ENCODE assay signal across 10 cellular contexts in the genomic region with DNA sequence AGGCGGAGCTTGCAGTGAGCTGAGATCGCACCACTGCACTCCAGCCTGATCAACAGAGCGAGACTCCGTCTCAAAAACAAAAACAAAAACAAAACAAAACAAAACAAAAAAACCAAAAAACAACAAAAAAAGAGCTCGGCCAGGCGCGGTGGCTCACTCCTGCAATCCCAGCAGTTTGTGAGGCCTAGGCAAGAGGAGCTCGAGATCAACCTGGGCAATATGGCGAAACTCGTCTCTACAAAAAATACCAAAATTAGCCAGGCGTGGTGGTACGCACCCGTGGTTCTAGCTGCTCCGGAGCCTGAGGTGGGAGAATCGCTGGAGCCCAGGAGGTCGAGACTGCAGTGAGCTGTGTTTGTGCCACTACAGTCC. TPM values are rescaled to one million over a fixed set of nuclear protein-coding genes. Genes with fewer than 3 reads are reported as not detected.
A peak's percentile ranks its signal among the peaks of the same experiment; 100 is the strongest.
DNase-seq lines count a peak whose midpoint lies in the region; ATAC-seq, FAIRE-seq and TF ChIP-seq lines count a peak whose summit lies in the region.
"Had no signal": no experiment of that assay in that cellular context is flagged by ENCODE, and none has a peak within 500 bp of the region (broad histone marks: within the 10 kb centered on the region; RNA-seq: fewer than 3 reads in every experiment).

No MANE protein-coding gene starts in this region.

- peaks cover 44% of the 10 kb centered on the region for H3K4me1 Mint-ChIP-seq in activated CD8-positive, alpha-beta memory T cell treated with anti-CD3 and anti-CD28 coated beads, Interleukin-2, amount 10 ng/mL, durations not matched to agents 7 days and 5 days
- peaks cover 68% of the 10 kb centered on the region for H3K4me1 Mint-ChIP-seq in stimulated activated memory B cell treated with anti-CD40 and anti-IgM and Interleukin-4, amounts not matched to agents 10 μg/mL and 1 μg/mL and 100 μg/mL, for 72 hours

- no peak for ATAC-seq in activated CD8-positive, alpha-beta memory T cell treated with anti-CD3 and anti-CD28 coated beads, Interleukin-2, amount 10 ng/mL, durations not matched to agents 7 days and 5 days
- ATAC-seq in stimulated activated memory B cell treated with anti-CD40 and anti-IgM and Interleukin-4, amounts not matched to agents 10 μg/mL and 1 μg/mL and 100 μg/mL, for 72 hours = no peak
- no peak for ATAC-seq in HG03520 (IDR thresholded peaks at IDR 0.05; ENCODE audit: unreplicated experiment)

- TF ChIP-seq EP300 in tibial nerve (IDR thresholded peaks at IDR 0.05) = no peak

- H3K9me3 ChIP-seq in endothelial cell of umbilical vein (replicated peaks; ENCODE audit: control insufficient read depth, insufficient read depth, low read length) (no peaks in the 10 kb centered on the region), tibial nerve (no peaks in the 10 kb centered on the region)

- H3K27ac Mint-ChIP-seq in activated CD8-positive, alpha-beta memory T cell treated with anti-CD3 and anti-CD28 coated beads, Interleukin-2, amount 10 ng/mL, durations not matched to agents 7 days and 5 days = peak overlapping the region; percentile 98
- H3K27ac Mint-ChIP-seq in stimulated activated memory B cell treated with anti-CD40 and anti-IgM and Interleukin-4, amounts not matched to agents 10 μg/mL and 1 μg/mL and 100 μg/mL, for 72 hours = peak overlapping the region; percentile 97

- TF ChIP-seq POLR2A in endothelial cell of umbilical vein (IDR thresholded peaks at IDR 0.05; ENCODE audit: low read depth, low read length) (no peak), tibial nerve (IDR thresholded peaks at IDR 0.05) (no peak)

- BruUV-seq in endothelial cell of umbilical vein (replicated peaks; lab: Mats Ljungman, UMichigan) = no TSS peak

- H3K4me1 ChIP-seq in endothelial cell of umbilical vein (ENCODE audit: control insufficient read depth, extremely low read depth, insufficient read depth, low read length) (peaks cover 1% of the 10 kb centered on the region), tibial nerve (peaks cover 0 to 32% (median 3%) of the 10 kb centered on the region in 4 donors)

- CTCF ChIA-PET in activated CD8-positive, alpha-beta memory T cell treated with anti-CD3 and anti-CD28 coated beads, Interleukin-2, amount 10 ng/mL, durations not matched to agents 7 days and 5 days (lab: Charles Lee) = interaction anchor here (0.7 to 4.8 kb wide), 22 partner anchors 8 to 77 kb away, joined by 3 to 36 read pairs (median 6); a partner anchor contains a TSS
- CTCF ChIA-PET in RWPE1 (lab: Yijun Ruan, JAX) = interaction anchor here (0.6 to 1.3 kb wide), 14 partner anchors 12 to 377 kb away, joined by 3 to 10 read pairs (median 4); no protein-coding TSS in a partner anchor
- CTCF ChIA-PET in endothelial cell of umbilical vein (lab: Charles Lee) = interaction anchor here (0.6 to 2.7 kb wide), 26 partner anchors 10 to 400 kb away, joined by 3 to 17 read pairs (median 4); a partner anchor contains a TSS

- H3K27me3 Mint-ChIP-seq in activated CD8-positive, alpha-beta memory T cell treated with anti-CD3 and anti-CD28 coated beads, Interleukin-2, amount 10 ng/mL, durations not matched to agents 7 days and 5 days = peaks cover 12% of the 10 kb centered on the region
- H3K27me3 Mint-ChIP-seq in stimulated activated memory B cell treated with anti-CD40 and anti-IgM and Interleukin-4, amounts not matched to agents 10 μg/mL and 1 μg/mL and 100 μg/mL, for 72 hours = no peaks in the 10 kb centered on the region

- H3K27me3 ChIP-seq in endothelial cell of umbilical vein (ENCODE audit: control insufficient read depth in 2 of 2, insufficient read depth in 2 of 2, low read length in 2 of 2) = peaks cover 3 to 4% of the 10 kb centered on the region in 2 experiments
- H3K27me3 ChIP-seq in tibial nerve = no peaks in the 10 kb centered on the region

- no peaks in the 10 kb centered on the region for H4K20me1 ChIP-seq in endothelial cell of umbilical vein (replicated peaks; ENCODE audit: control insufficient read depth, extremely low read depth, insufficient read depth, low read length)

- WGBS in tibial nerve, 2 donors = 87 to 90% methylated on average over 16 of the region's 16 CpGs

- H3K27ac ChIP-seq in RWPE1 (peak overlapping the region; percentile 79), endothelial cell of umbilical vein (ENCODE audit: insufficient read depth, low read depth, low read length) (no peak overlapping the region), tibial nerve (peak overlapping the region in 1 of 4 donors; percentile 78)
- H3K27ac ChIP-seq: parathyroid adenoma had no signal

- intact Hi-C loops in endothelial cell of umbilical vein (cut with micrococcal nuclease) = loop anchor here (1.0 to 10.0 kb wide), 5 partner anchors 76 to 690 kb away; a partner anchor contains a TSS

- peak overlapping the region; percentile 70 for H2AFZ ChIP-seq in endothelial cell of umbilical vein (ENCODE audit: low read depth, low read length)

- dilution Hi-C loops in endothelial cell of umbilical vein (cut with MboI; ENCODE audit: extremely low pct_ligation_motif_present, low sequenced_read_pairs) = no loop called here

- FAIRE-seq in endothelial cell of umbilical vein (lab: Jason Lieb, UNC) = peak; percentile 21

- no peaks in the 10 kb centered on the region for H3K79me2 ChIP-seq in endothelial cell of umbilical vein (ENCODE audit: control insufficient read depth, insufficient read depth, low read length)
- H3K79me2 ChIP-seq: parathyroid adenoma had no signal

- H3K36me3 Mint-ChIP-seq in activated CD8-positive, alpha-beta memory T cell treated with anti-CD3 and anti-CD28 coated beads, Interleukin-2, amount 10 ng/mL, durations not matched to agents 7 days and 5 days = peaks cover 2% of the 10 kb centered on the region
- peaks cover 6% of the 10 kb centered on the region for H3K36me3 Mint-ChIP-seq in stimulated activated memory B cell treated with anti-CD40 and anti-IgM and Interleukin-4, amounts not matched to agents 10 μg/mL and 1 μg/mL and 100 μg/mL, for 72 hours

- no peak for TF ChIP-seq CTCF in RWPE1 (conservative IDR thresholded peaks at IDR 0.05; ENCODE audit: low read depth)
- no peak for TF ChIP-seq CTCF in endothelial cell of umbilical vein (IDR thresholded peaks at IDR 0.05; ENCODE audit: extremely low read depth in 1 of 2, insufficient read depth in 1 of 2, low read depth in 1 of 2, low read length in 2 of 2)
- TF ChIP-seq CTCF in tibial nerve (IDR thresholded peaks at IDR 0.05) = no peak

- peak overlapping the region; percentile 88 for H3K4me2 ChIP-seq in endothelial cell of umbilical vein (ENCODE audit: insufficient read depth, low read length)

- H3K9ac ChIP-seq in endothelial cell of umbilical vein (replicated peaks; ENCODE audit: extremely low read depth, insufficient read depth, low read length) = no peak overlapping the region
- H3K9ac ChIP-seq: parathyroid adenoma had no signal

- no peak overlapping the region for H3K4me3 ChIP-seq in endothelial cell of umbilical vein (replicated peaks in 1 of 3; ENCODE audit: insufficient read depth in 1 of 3, low read depth in 1 of 3, low read length in 3 of 3)
- H3K4me3 ChIP-seq in tibial nerve = peak overlapping the region in 2 of 4 donors; percentile 55 to 74

- H3K9me3 Mint-ChIP-seq in activated CD8-positive, alpha-beta memory T cell treated with anti-CD3 and anti-CD28 coated beads, Interleukin-2, amount 10 ng/mL, durations not matched to agents 7 days and 5 days (ENCODE audit: low read depth) = no peaks in the 10 kb centered on the region
- H3K9me3 Mint-ChIP-seq in stimulated activated memory B cell treated with anti-CD40 and anti-IgM and Interleukin-4, amounts not matched to agents 10 μg/mL and 1 μg/mL and 100 μg/mL, for 72 hours = peaks cover 3% of the 10 kb centered on the region

- POLR2A ChIA-PET in RWPE1 (lab: Yijun Ruan, JAX; ENCODE audit: low non-redundant PET) (interaction anchor here (0.6 kb wide), 2 partner anchors 11 to 62 kb away, joined by 3 read pairs; no protein-coding TSS in a partner anchor), endothelial cell of umbilical vein (lab: Charles Lee) (interaction anchor here (0.8 to 2.1 kb wide), 4 partner anchors 12 to 77 kb away, joined by 3 to 6 read pairs (median 4); a partner anchor contains a TSS)

- DNase-seq in activated CD8-positive, alpha-beta memory T cell treated with anti-CD3 and anti-CD28 coated beads, Interleukin-2, amount 10 ng/mL, durations not matched to agents 7 days and 5 days = no peak
- DNase-seq in activated CD8-positive, alpha-beta memory T cell treated with anti-CD3 and anti-CD28 coated beads, Interleukin-2, amount 50 U/mL, for 48 hours = no peak
- no peak for DNase-seq in RWPE1 (ENCODE audit: low spot score)
- DNase-seq in endothelial cell of umbilical vein (ENCODE audit: low read depth, low spot score) = no peak
- DNase-seq in islet precursor cell = no peak
- no peak for DNase-seq in tibial nerve (ENCODE audit: low spot score in 2 of 2)

- H3K9me1 ChIP-seq in endothelial cell of umbilical vein (replicated peaks; ENCODE audit: control insufficient read depth, extremely low read depth, insufficient read depth, low read length) = no peaks in the 10 kb centered on the region

- H3K36me3 ChIP-seq in endothelial cell of umbilical vein (ENCODE audit: control insufficient read depth in 2 of 2, extremely low read depth in 1 of 2, insufficient read depth in 2 of 2, low read length in 2 of 2) (no peaks in the 10 kb centered on the region), tibial nerve (no peaks in the 10 kb centered on the region)

- H3K4me3 Mint-ChIP-seq in activated CD8-positive, alpha-beta memory T cell treated with anti-CD3 and anti-CD28 coated beads, Interleukin-2, amount 10 ng/mL, durations not matched to agents 7 days and 5 days = peak overlapping the region; percentile 81
- peak overlapping the region; percentile 93 for H3K4me3 Mint-ChIP-seq in stimulated activated memory B cell treated with anti-CD40 and anti-IgM and Interleukin-4, amounts not matched to agents 10 μg/mL and 1 μg/mL and 100 μg/mL, for 72 hours

RNA-seq across cellular contexts. Expression of a gene that starts 20.2 kb away (rescaled TPM):
- 1 to 10 TPM; 1.6 to 1.7 TPM for total RNA-seq in activated CD8-positive, alpha-beta memory T cell treated with anti-CD3 and anti-CD28 coated beads, Interleukin-2, amount 10 ng/mL, durations not matched to agents 7 days and 5 days
- total RNA-seq in endothelial cell of umbilical vein (3.4 and 4.1 TPM in 2 replicates), tibial nerve (10 to 100 TPM in 3 of 4 donors, 1 to 10 TPM in 1; 3.7 to 12.1 (median 10.6) TPM)
- polyA plus RNA-seq in endothelial cell of umbilical vein = 2.2 and 2.7 TPM in 2 replicates
- polyA plus RNA-seq in endothelial cell of umbilical vein (2011; cell fraction: cytosol; rRNA removed) = 2.2 and 2.6 TPM in 2 replicates
- polyA plus RNA-seq in endothelial cell of umbilical vein (2011; cell fraction: nucleus; rRNA removed) = 1.7 TPM in 2 replicates
- 3.2 and 8.7 TPM in 2 replicates for polyA plus RNA-seq in endothelial cell of umbilical vein (2012)
- 0.47 and 0.73 TPM in 2 replicates for polyA minus RNA-seq in endothelial cell of umbilical vein
- 14.8 TPM for polyA minus RNA-seq in endothelial cell of umbilical vein (2011; cell fraction: cytosol; rRNA and poly(A)+ RNA removed)
- 0.58 and 0.77 TPM in 2 replicates for polyA minus RNA-seq in endothelial cell of umbilical vein (2011; cell fraction: nucleus; rRNA and poly(A)+ RNA removed)

RNA-seq across cellular contexts. Expression of a gene that starts 37.4 kb away (rescaled TPM):
- not detected for total RNA-seq in activated CD8-positive, alpha-beta memory T cell treated with anti-CD3 and anti-CD28 coated beads, Interleukin-2, amount 10 ng/mL, durations not matched to agents 7 days and 5 days
- total RNA-seq in endothelial cell of umbilical vein = not detected in 2 replicates
- not detected in 2 replicates for polyA plus RNA-seq in endothelial cell of umbilical vein
- polyA plus RNA-seq in endothelial cell of umbilical vein (2011; cell fraction: cytosol; rRNA removed) = not detected in 2 replicates
- not detected in 2 replicates for polyA plus RNA-seq in endothelial cell of umbilical vein (2011; cell fraction: nucleus; rRNA removed)
- not detected in 2 replicates for polyA plus RNA-seq in endothelial cell of umbilical vein (2012)
- not detected in 2 replicates for polyA minus RNA-seq in endothelial cell of umbilical vein
- polyA minus RNA-seq in endothelial cell of umbilical vein (2011; cell fraction: cytosol; rRNA and poly(A)+ RNA removed) = not detected
- not detected in 2 replicates for polyA minus RNA-seq in endothelial cell of umbilical vein (2011; cell fraction: nucleus; rRNA and poly(A)+ RNA removed)
- total RNA-seq in tibial nerve = not detected
- total RNA-seq: NCI-H460 had no signal

RNA-seq across cellular contexts. Expression of a gene that starts 38.2 kb away (rescaled TPM):
- total RNA-seq in activated CD8-positive, alpha-beta memory T cell treated with anti-CD3 and anti-CD28 coated beads, Interleukin-2, amount 10 ng/mL, durations not matched to agents 7 days and 5 days = 10 to 100 TPM; 40.7 to 44.9 TPM
- total RNA-seq in endothelial cell of umbilical vein (17.3 and 19.9 TPM in 2 replicates), tibial nerve (10 to 100 TPM; 17.9 to 25.7 (median 22.7) TPM)
- polyA plus RNA-seq in endothelial cell of umbilical vein = 11.2 and 12.8 TPM in 2 replicates
- polyA plus RNA-seq in endothelial cell of umbilical vein (2011; cell fraction: cytosol; rRNA removed) = 8.7 and 10.4 TPM in 2 replicates
- 48.8 and 57.0 TPM in 2 replicates for polyA plus RNA-seq in endothelial cell of umbilical vein (2011; cell fraction: nucleus; rRNA removed)
- 13.2 and 13.7 TPM in 2 replicates for polyA plus RNA-seq in endothelial cell of umbilical vein (2012)
- polyA minus RNA-seq in endothelial cell of umbilical vein = 6.9 and 7.1 TPM in 2 replicates
- 14.7 TPM for polyA minus RNA-seq in endothelial cell of umbilical vein (2011; cell fraction: cytosol; rRNA and poly(A)+ RNA removed)
- 9.8 and 11.1 TPM in 2 replicates for polyA minus RNA-seq in endothelial cell of umbilical vein (2011; cell fraction: nucleus; rRNA and poly(A)+ RNA removed)

RNA-seq across cellular contexts. Expression of a gene that starts 53.9 kb away (rescaled TPM):
- total RNA-seq in activated CD8-positive, alpha-beta memory T cell treated with anti-CD3 and anti-CD28 coated beads, Interleukin-2, amount 10 ng/mL, durations not matched to agents 7 days and 5 days = not detected
- total RNA-seq in endothelial cell of umbilical vein = not detected in 2 replicates
- not detected in 2 replicates for polyA plus RNA-seq in endothelial cell of umbilical vein
- not detected in 2 replicates for polyA plus RNA-seq in endothelial cell of umbilical vein (2011; cell fraction: cytosol; rRNA removed)
- polyA plus RNA-seq in endothelial cell of umbilical vein (2011; cell fraction: nucleus; rRNA removed) = not detected in 2 replicates
- polyA plus RNA-seq in endothelial cell of umbilical vein (2012) = not detected in 2 replicates
- polyA minus RNA-seq in endothelial cell of umbilical vein = not detected in 2 replicates
- not detected for polyA minus RNA-seq in endothelial cell of umbilical vein (2011; cell fraction: cytosol; rRNA and poly(A)+ RNA removed)
- polyA minus RNA-seq in endothelial cell of umbilical vein (2011; cell fraction: nucleus; rRNA and poly(A)+ RNA removed) = not detected in 2 replicates
- not detected for total RNA-seq in tibial nerve
- total RNA-seq: NCI-H460 had no signal

RNA-seq across cellular contexts. Expression of a gene that starts 58.9 kb away (rescaled TPM):
- 1,000 to 10,000 TPM; 1,565 to 1,861 TPM for total RNA-seq in activated CD8-positive, alpha-beta memory T cell treated with anti-CD3 and anti-CD28 coated beads, Interleukin-2, amount 10 ng/mL, durations not matched to agents 7 days and 5 days
- total RNA-seq in endothelial cell of umbilical vein = 1,910 and 2,029 TPM in 2 replicates
- polyA plus RNA-seq in endothelial cell of umbilical vein = 5,629 and 5,870 TPM in 2 replicates
- polyA plus RNA-seq in endothelial cell of umbilical vein (2011; cell fraction: cytosol; rRNA removed) = 4,930 and 4,995 TPM in 2 replicates
- polyA plus RNA-seq in endothelial cell of umbilical vein (2011; cell fraction: nucleus; rRNA removed) = 1,740 and 2,124 TPM in 2 replicates
- 2,716 and 3,479 TPM in 2 replicates for polyA plus RNA-seq in endothelial cell of umbilical vein (2012)
- polyA minus RNA-seq in endothelial cell of umbilical vein = 6,064 and 6,714 TPM in 2 replicates
- polyA minus RNA-seq in endothelial cell of umbilical vein (2011; cell fraction: cytosol; rRNA and poly(A)+ RNA removed) = 3,380 TPM
- 806 and 884 TPM in 2 replicates for polyA minus RNA-seq in endothelial cell of umbilical vein (2011; cell fraction: nucleus; rRNA and poly(A)+ RNA removed)
- total RNA-seq in tibial nerve = 1,000 to 10,000 TPM; 1,722 to 2,174 (median 1,870) TPM
